14 cellular contexts compared by ENCODE assay signal in the genomic region with DNA sequence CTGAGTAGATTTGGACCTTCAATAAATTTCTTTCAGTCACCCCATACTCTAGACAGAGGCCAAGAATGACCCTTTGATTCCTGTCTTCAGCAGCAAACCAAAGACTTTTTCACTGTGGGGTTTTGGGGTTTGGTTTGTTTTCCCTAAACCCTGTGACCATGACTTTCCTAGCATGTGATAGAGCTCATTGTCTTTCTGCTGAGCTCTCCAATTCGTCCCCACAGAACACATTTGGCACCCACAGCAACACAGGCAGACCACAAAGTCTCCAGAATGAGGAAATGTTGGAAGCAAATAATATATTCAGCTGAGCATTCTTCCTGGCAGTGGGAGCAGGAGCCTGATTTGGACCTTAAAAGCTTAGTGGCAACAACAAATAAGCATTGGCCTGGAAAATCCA. TPM values are rescaled to one million over a fixed set of nuclear protein-coding genes. Genes with fewer than 3 reads are reported as not detected.
DNase-seq lines count a peak whose midpoint lies in the region; ATAC-seq and TF ChIP-seq lines count a peak whose summit lies in the region.
"Had no signal": no experiment of that assay in that cellular context is flagged by ENCODE, and none has a peak within 500 bp of the region (broad histone marks: within the 10 kb centered on the region; RNA-seq: fewer than 3 reads in every experiment).

No MANE protein-coding gene starts in this region.

- H3K9ac ChIP-seq in neuronal stem cell (ENCODE audit: low read depth, low read length, poor library complexity) = no peak overlapping the region

- intact Hi-C loops in Right ventricle myocardium inferior (cut with DNase I) (no loop called here), cardiac septum (cut with DNase I) (no loop called here), aorta (cut with DNase I) (no loop called here)

- TF ChIP-seq POLR2A in gastroesophageal sphincter (IDR thresholded peaks at IDR 0.05) = no peak

- H2AFZ ChIP-seq in neuronal stem cell (ENCODE audit: low read length) = peak overlapping the region; percentile 39

- ATAC-seq in Right ventricle myocardium inferior (peak; percentile 86), gastroesophageal sphincter (peak; percentile 77), aorta (ENCODE audit: low FRiP score) (peak; percentile 84), HG02870 (IDR thresholded peaks at IDR 0.05; ENCODE audit: unreplicated experiment) (no peak)
- ATAC-seq in activated T-cell treated with anti-CD3 and anti-CD28 coated beads, Interleukin-2, amount 50 U/mL, for 4 hours = no peak
- ATAC-seq: A549 had no signal

- 29 to 33% methylated on average over 1 of the region's 1 CpG for WGBS in gastroesophageal sphincter (ENCODE audit: low coverage in 1 of 2), 2 donors
- WGBS in neuronal stem cell (ENCODE audit: extremely low coverage in 2 of 2, insufficient read length in 2 of 2, insufficient replicate concordance in 1 of 2), 2 donors = no CpG with 5 or more reads among the region's 1 CpG
- 10 to 18% methylated on average over 1 of the region's 1 CpG for WGBS in aorta, 2 donors

- H3K18ac ChIP-seq in neuronal stem cell (ENCODE audit: low read length) = no peak overlapping the region

- H3K4me3 Mint-ChIP-seq in activated T-cell treated with anti-CD3 and anti-CD28 coated beads, Interleukin-2, amount 50 U/mL, for 4 hours = no peak overlapping the region

- no peak overlapping the region for H2BK12ac ChIP-seq in neuronal stem cell (ENCODE audit: low read length)

- H3K4me3 ChIP-seq in gastroesophageal sphincter (no peak overlapping the region), neuronal stem cell (ENCODE audit: low read length in 2 of 2) (no peak overlapping the region), aorta (ENCODE audit: low read length in 2 of 2) (no peak overlapping the region)
- H3K4me3 ChIP-seq: A549 had no signal

- H3K14ac ChIP-seq in neuronal stem cell (ENCODE audit: low read length) = no peak overlapping the region

- no peak overlapping the region for H2AK5ac ChIP-seq in neuronal stem cell (ENCODE audit: low read depth, low read length)

- H3K36me3 ChIP-seq in gastroesophageal sphincter = no peaks in the 10 kb centered on the region
- H3K36me3 ChIP-seq in neuronal stem cell (replicated peaks in 1 of 2; ENCODE audit: control insufficient read depth in 2 of 2, insufficient read depth in 2 of 2, low read length in 2 of 2) = no peaks in the 10 kb centered on the region
- H3K36me3 ChIP-seq in aorta (ENCODE audit: control insufficient read depth in 1 of 2, insufficient read depth in 2 of 2, low read length in 1 of 2) = no peaks in the 10 kb centered on the region

- DNase-seq in Right ventricle myocardium inferior (ENCODE audit: missing footprints) (no peak), cardiac septum (ENCODE audit: low spot score) (no peak), neuronal stem cell (ENCODE audit: low spot score) (no peak), aorta (peak in 1 of 2 donors; percentile 67)
- DNase-seq in stimulated activated CD4-positive, alpha-beta T cell treated with anti-CD3 and anti-CD28 coated beads, Interleukin-4, amount 100 ng/mL, for 24 hours = no peak
- no peak for DNase-seq in activated T-cell treated with anti-CD3 and anti-CD28 coated beads, Interleukin-2, amount 50 U/mL, for 4 hours
- DNase-seq: activated T-cell treated with anti-CD3 and anti-CD28 coated beads, Interleukin-2, amount 50 U/mL, for 1 hour; DMS79; naive B cell; NCI-H1417 treated with DMSO at 0.1 percent for 48 hours had no signal

- no peak overlapping the region for H2BK120ac ChIP-seq in neuronal stem cell (ENCODE audit: low read depth, low read length)

- no peaks in the 10 kb centered on the region for H3K36me3 Mint-ChIP-seq in activated T-cell treated with anti-CD3 and anti-CD28 coated beads, Interleukin-2, amount 50 U/mL, for 4 hours (ENCODE audit: insufficient read depth)
- H3K36me3 Mint-ChIP-seq: naive B cell had no signal

- H3K79me1 ChIP-seq in neuronal stem cell (ENCODE audit: low read depth, low read length) = no peaks in the 10 kb centered on the region

- H3K27me3 ChIP-seq in gastroesophageal sphincter (no peaks in the 10 kb centered on the region), neuronal stem cell (ENCODE audit: control insufficient read depth in 3 of 3, insufficient read depth in 3 of 3, low read depth in 1 of 3, low read length in 3 of 3) (no peaks in the 10 kb centered on the region), aorta (ENCODE audit: control insufficient read depth in 1 of 2, insufficient read depth in 2 of 2, low read length in 1 of 2) (no peaks in the 10 kb centered on the region)

- H4K8ac ChIP-seq in neuronal stem cell (ENCODE audit: low read depth, low read length) = no peak overlapping the region

- no peak overlapping the region for H3K4ac ChIP-seq in neuronal stem cell (ENCODE audit: low read length)

- H3K4me1 ChIP-seq in gastroesophageal sphincter (no peaks in the 10 kb centered on the region), neuronal stem cell (ENCODE audit: control insufficient read depth in 2 of 2, insufficient read depth in 1 of 2, low read depth in 1 of 2, low read length in 2 of 2) (peaks cover 7 to 48% of the 10 kb centered on the region in 2 donors), aorta (ENCODE audit: control insufficient read depth in 1 of 2, insufficient read depth in 2 of 2, low read length in 2 of 2) (no peaks in the 10 kb centered on the region)

- H3K27ac ChIP-seq in gastroesophageal sphincter = peak overlapping the region in 2 of 4 donors; percentile 41
- H3K27ac ChIP-seq in neuronal stem cell (replicated peaks; ENCODE audit: low read length) = no peak overlapping the region
- no peak overlapping the region for H3K27ac ChIP-seq in aorta (ENCODE audit: low read depth in 1 of 2, low read length in 2 of 2)
- H3K27ac ChIP-seq: A549 had no signal

- H3K9me3 ChIP-seq in gastroesophageal sphincter = peaks cover 0 to 7% (median 0%) of the 10 kb centered on the region in 3 donors
- H3K9me3 ChIP-seq in neuronal stem cell (replicated peaks in 1 of 2; ENCODE audit: control insufficient read depth in 2 of 2, insufficient read depth in 1 of 2, low read depth in 1 of 2, low read length in 2 of 2) = peaks cover 0 to 17% of the 10 kb centered on the region in 2 donors
- peaks cover 1% of the 10 kb centered on the region for H3K9me3 ChIP-seq in aorta (ENCODE audit: control insufficient read depth, low read length)
- H3K9me3 ChIP-seq: A549 had no signal

- H3K9me3 Mint-ChIP-seq in activated T-cell treated with anti-CD3 and anti-CD28 coated beads, Interleukin-2, amount 50 U/mL, for 4 hours = no peaks in the 10 kb centered on the region
- H3K9me3 Mint-ChIP-seq: naive B cell had no signal

- H3K4me2 ChIP-seq in neuronal stem cell (ENCODE audit: insufficient read depth, low read length, poor library complexity, severe bottlenecking) = no peak overlapping the region
- H3K4me2 ChIP-seq: A549 had no signal

- no peak overlapping the region for H2BK15ac ChIP-seq in neuronal stem cell (ENCODE audit: low read length)

- no peak overlapping the region for H3K23ac ChIP-seq in neuronal stem cell (ENCODE audit: low read depth, low read length, poor library complexity)

- no peak overlapping the region for H2BK5ac ChIP-seq in neuronal stem cell (ENCODE audit: low read length)

- no peak for TF ChIP-seq CTCF in gastroesophageal sphincter (IDR thresholded peaks at IDR 0.05)

- no peak overlapping the region for H4K91ac ChIP-seq in neuronal stem cell (ENCODE audit: low read depth, low read length, poor library complexity)

- peaks cover 1% of the 10 kb centered on the region for H3K27me3 Mint-ChIP-seq in activated T-cell treated with anti-CD3 and anti-CD28 coated beads, Interleukin-2, amount 50 U/mL, for 4 hours (ENCODE audit: low read depth)
- H3K27me3 Mint-ChIP-seq: naive B cell had no signal

- no peak for TF ChIP-seq EP300 in gastroesophageal sphincter (IDR thresholded peaks at IDR 0.05)

- H3K4me1 Mint-ChIP-seq in activated T-cell treated with anti-CD3 and anti-CD28 coated beads, Interleukin-2, amount 50 U/mL, for 4 hours (ENCODE audit: low read depth) = no peaks in the 10 kb centered on the region
- H3K4me1 Mint-ChIP-seq: naive B cell had no signal

RNA-seq across cellular contexts. Expression of a gene that starts 36.8 kb away (rescaled TPM):
- total RNA-seq in Right ventricle myocardium inferior = not detected
- not detected for total RNA-seq in cardiac septum
- total RNA-seq in gastroesophageal sphincter = under 1 TPM in 1 of 4 donors, not detected in 3; 0.77 TPM
- not detected for polyA plus RNA-seq in neuronal stem cell (2013, experiment 1 of 2)
- polyA plus RNA-seq in neuronal stem cell (2013, experiment 2 of 2) = not detected
- 1 to 10 TPM; 5.0 to 7.3 TPM for total RNA-seq in aorta
- polyA plus RNA-seq in aorta = 1 to 10 TPM; 3.9 to 6.9 TPM
- total RNA-seq in activated T-cell treated with anti-CD3 and anti-CD28 coated beads, Interleukin-2, amount 50 U/mL, for 4 hours = 1 to 10 TPM; 3.1 to 6.5 (median 5.9) TPM
- total RNA-seq: urinary bladder had no signal
- polyA plus RNA-seq: A549 had no signal

Comparison
In these comparisons a context has a peak if more than half of its experiments do, and no peak if none do; other contexts are left out.
1. ATAC-seq: peak in Right ventricle myocardium inferior (single experiment), gastroesophageal sphincter (single experiment) and aorta (single experiment); none in HG02870 (single experiment) and activated T-cell treated with anti-CD3 and anti-CD28 coated beads, Interleukin-2, amount 50 U/mL, for 4 hours (0 of 2).